ENCODE assay signal across 1 cellular context in the genomic region with DNA sequence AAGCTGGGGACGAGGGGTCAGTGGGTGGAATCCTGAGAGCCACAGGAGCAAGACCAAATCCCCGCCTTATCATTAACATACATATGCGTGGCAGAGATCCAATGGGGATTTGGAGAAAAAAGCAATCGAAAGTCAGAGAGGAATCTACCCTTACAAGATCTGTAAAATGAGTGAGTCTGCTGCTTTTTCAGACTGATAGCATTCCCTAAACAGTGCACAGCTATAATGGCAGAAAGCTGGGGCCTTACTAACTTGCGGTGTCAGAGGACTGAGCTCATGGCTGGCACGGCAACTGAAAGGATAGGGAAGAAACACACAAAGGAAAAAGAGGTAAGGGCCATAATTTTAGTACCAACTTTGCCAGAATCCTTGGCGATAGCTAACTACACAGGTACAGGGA.
TF ChIP-seq lines count a peak whose summit lies in the region.

No MANE protein-coding gene starts in this region.

TF ChIP-seq in K562, 482 proteins besides CTCF, POLR2A, EP300 and RAD21 (continued from another document and continues in another):
- TF ChIP-seq ZNF609 (CRISPR knock-in tag; IDR thresholded peaks at IDR 0.05; ENCODE audit: borderline replicate concordance) (0 out of 2 replicates have a peak, but pooled peaks have one; percentile 55), KDM1A (IDR thresholded peaks at IDR 0.05) (peak; percentile 96), CBFA2T2 (conservative IDR thresholded peaks at IDR 0.05) (peak; percentile 86), ARID3A (IDR thresholded peaks at IDR 0.05; ENCODE audit: borderline replicate concordance, low read depth, low read length) (no peak), RNF2 (IDR thresholded peaks at IDR 0.05) (no peak), CBX1 (IDR thresholded peaks at IDR 0.05; ENCODE audit: low read depth) (no peak), ZNF133 (CRISPR knock-in tag; IDR thresholded peaks at IDR 0.05) (no peak), STAT5B (CRISPR knock-in tag; IDR thresholded peaks at IDR 0.05) (no peak), SRSF3 (IDR thresholded peaks at IDR 0.05; ENCODE audit: insufficient read depth, low read length) (no peak), HDAC2 (IDR thresholded peaks at IDR 0.05) (peak; percentile 83), SP1 (CRISPR knock-in tag; IDR thresholded peaks at IDR 0.05) (peak; percentile 43; the same call in 1 of the 2 replicates), ARNT (IDR thresholded peaks at IDR 0.05) (0 out of 4 replicates have a peak, but pooled peaks of 1 of the 2 experiments have one; percentile 66), NFIX (CRISPR knock-in tag; IDR thresholded peaks at IDR 0.05; ENCODE audit: low read depth) (no peak), LEF1 (IDR thresholded peaks at IDR 0.05) (peak; percentile 45; the same call in 1 of the 2 replicates), CTBP1 (IDR thresholded peaks at IDR 0.05; ENCODE audit: borderline replicate concordance) (peak; percentile 27), TAL1 (IDR thresholded peaks at IDR 0.05) (peak; percentile 78), FOXM1 (IDR thresholded peaks at IDR 0.05; ENCODE audit: low read depth) (peak; percentile 63; the same call in 1 of the 2 replicates), FOXM1 (CRISPR knock-in tag; IDR thresholded peaks at IDR 0.05; ENCODE audit: low read depth) (no peak), PRDM10 (IDR thresholded peaks at IDR 0.05; ENCODE audit: partially characterized antibody) (peak; percentile 63), SMARCB1 (IDR thresholded peaks at IDR 0.05; ENCODE audit: insufficient read length, low read depth) (no peak), DPF2 (IDR thresholded peaks at IDR 0.05) (peak; percentile 71), NFIC (IDR thresholded peaks at IDR 0.05) (peak; percentile 89), ZNF507 (tag; conservative IDR thresholded peaks at IDR 0.05) (no peak), RBM25 (IDR thresholded peaks at IDR 0.05; ENCODE audit: low read depth, low read length, severe bottlenecking) (peak; percentile 31), RCOR1 (IDR thresholded peaks at IDR 0.05; ENCODE audit: borderline replicate concordance in 1 of 2, low read depth in 2 of 2, low read length in 2 of 2) (peak; percentile 72 to 85; a peak in 2 of 4 replicates), THRA (IDR thresholded peaks at IDR 0.05) (no peak), LCOR (CRISPR knock-in tag; IDR thresholded peaks at IDR 0.05) (0 out of 2 replicates have a peak, but pooled peaks have one; percentile 37), NCOR1 (IDR thresholded peaks at IDR 0.05) (peak; percentile 74; the same call in 1 of the 2 replicates), C11orf30 (IDR thresholded peaks at IDR 0.05; ENCODE audit: low read depth) (no peak), XRCC5 (IDR thresholded peaks at IDR 0.05; ENCODE audit: low read depth, low read length) (no peak), RUNX1 (IDR thresholded peaks at IDR 0.05; ENCODE audit: low read depth) (no peak), SMARCA4 (IDR thresholded peaks at IDR 0.05) (peak; percentile 68), CXXC5 (CRISPR knock-in tag; IDR thresholded peaks at IDR 0.05) (peak; percentile 54), ZNF184 (CRISPR knock-in tag; IDR thresholded peaks at IDR 0.05) (no peak), SRSF1 (IDR thresholded peaks at IDR 0.05; ENCODE audit: low read depth, low read length) (no peak), BCL6 (CRISPR knock-in tag; IDR thresholded peaks at IDR 0.05) (no peak), SMARCE1 (IDR thresholded peaks at IDR 0.05) (peak; percentile 67), TRIM24 (IDR thresholded peaks at IDR 0.05) (peak; percentile 47 to 55; a peak in 2 of 4 replicates), ZC3H4 (CRISPR knock-in tag; IDR thresholded peaks at IDR 0.05; ENCODE audit: borderline replicate concordance) (no peak)
- TF ChIP-seq, protein P1, sequence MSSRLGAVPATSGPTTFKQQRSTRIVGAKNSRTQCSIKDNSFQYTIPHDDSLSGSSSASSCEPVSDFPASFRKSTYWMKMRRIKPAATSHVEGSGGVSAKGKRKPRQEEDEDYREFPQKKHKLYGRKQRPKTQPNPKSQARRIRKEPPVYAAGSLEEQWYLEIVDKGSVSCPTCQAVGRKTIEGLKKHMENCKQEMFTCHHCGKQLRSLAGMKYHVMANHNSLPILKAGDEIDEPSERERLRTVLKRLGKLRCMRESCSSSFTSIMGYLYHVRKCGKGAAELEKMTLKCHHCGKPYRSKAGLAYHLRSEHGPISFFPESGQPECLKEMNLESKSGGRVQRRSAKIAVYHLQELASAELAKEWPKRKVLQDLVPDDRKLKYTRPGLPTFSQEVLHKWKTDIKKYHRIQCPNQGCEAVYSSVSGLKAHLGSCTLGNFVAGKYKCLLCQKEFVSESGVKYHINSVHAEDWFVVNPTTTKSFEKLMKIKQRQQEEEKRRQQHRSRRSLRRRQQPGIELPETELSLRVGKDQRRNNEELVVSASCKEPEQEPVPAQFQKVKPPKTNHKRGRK (tag; IDR thresholded peaks at IDR 0.05): no peak
- TF ChIP-seq, protein P2, sequence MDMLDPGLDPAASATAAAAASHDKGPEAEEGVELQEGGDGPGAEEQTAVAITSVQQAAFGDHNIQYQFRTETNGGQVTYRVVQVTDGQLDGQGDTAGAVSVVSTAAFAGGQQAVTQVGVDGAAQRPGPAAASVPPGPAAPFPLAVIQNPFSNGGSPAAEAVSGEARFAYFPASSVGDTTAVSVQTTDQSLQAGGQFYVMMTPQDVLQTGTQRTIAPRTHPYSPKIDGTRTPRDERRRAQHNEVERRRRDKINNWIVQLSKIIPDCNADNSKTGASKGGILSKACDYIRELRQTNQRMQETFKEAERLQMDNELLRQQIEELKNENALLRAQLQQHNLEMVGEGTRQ (CRISPR knock-in tag; IDR thresholded peaks at IDR 0.05): no peak
- TF ChIP-seq, protein P3, sequence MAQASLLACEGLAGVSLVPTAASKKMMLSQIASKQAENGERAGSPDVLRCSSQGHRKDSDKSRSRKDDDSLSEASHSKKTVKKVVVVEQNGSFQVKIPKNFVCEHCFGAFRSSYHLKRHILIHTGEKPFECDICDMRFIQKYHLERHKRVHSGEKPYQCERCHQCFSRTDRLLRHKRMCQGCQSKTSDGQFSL (CRISPR knock-in tag; IDR thresholded peaks at IDR 0.05): no peak
- TF ChIP-seq, protein P3 (tag; IDR thresholded peaks at IDR 0.05): no peak
- TF ChIP-seq, protein P4, sequence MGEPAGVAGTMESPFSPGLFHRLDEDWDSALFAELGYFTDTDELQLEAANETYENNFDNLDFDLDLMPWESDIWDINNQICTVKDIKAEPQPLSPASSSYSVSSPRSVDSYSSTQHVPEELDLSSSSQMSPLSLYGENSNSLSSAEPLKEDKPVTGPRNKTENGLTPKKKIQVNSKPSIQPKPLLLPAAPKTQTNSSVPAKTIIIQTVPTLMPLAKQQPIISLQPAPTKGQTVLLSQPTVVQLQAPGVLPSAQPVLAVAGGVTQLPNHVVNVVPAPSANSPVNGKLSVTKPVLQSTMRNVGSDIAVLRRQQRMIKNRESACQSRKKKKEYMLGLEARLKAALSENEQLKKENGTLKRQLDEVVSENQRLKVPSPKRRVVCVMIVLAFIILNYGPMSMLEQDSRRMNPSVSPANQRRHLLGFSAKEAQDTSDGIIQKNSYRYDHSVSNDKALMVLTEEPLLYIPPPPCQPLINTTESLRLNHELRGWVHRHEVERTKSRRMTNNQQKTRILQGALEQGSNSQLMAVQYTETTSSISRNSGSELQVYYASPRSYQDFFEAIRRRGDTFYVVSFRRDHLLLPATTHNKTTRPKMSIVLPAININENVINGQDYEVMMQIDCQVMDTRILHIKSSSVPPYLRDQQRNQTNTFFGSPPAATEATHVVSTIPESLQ (CRISPR knock-in tag; IDR thresholded peaks at IDR 0.05): no peak
